14 cellular contexts compared by ENCODE assay signal in the genomic region with DNA sequence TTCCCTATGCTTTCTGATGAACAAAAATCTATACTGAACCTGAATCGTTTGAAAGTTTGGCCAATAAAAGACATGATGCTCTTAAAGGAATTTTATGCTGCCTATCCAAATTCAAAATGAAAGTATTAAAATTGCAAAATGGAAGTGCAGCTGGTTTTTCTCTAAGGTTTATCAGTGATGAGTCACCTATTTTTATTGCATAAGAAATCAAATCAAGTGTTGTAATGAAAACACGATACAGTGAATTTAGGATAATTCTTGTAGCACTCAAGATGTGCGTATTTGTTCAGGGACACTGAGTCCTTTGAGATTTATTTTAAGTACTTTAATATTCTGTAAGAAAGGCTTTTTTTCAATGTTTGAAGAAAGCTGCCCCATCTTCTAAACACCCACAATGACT.
"Had no signal": no experiment of that assay in that cellular context is flagged by ENCODE, and none has a peak within 500 bp of the region (broad histone marks: within the 10 kb centered on the region; RNA-seq: fewer than 3 reads in every experiment).

No MANE protein-coding gene starts in this region.

- H3K9me3 ChIP-seq: tibial nerve had no signal

- ATAC-seq: activated naive CD4-positive, alpha-beta T cell treated with anti-CD3 and anti-CD28 coated beads, Interleukin-2, amount 50 U/mL, for 72 hours; left lobe of liver had no signal

- H3K27me3 ChIP-seq: tibial nerve had no signal

- H3K27ac ChIP-seq: tibial nerve had no signal

- DNase-seq: activated CD4-positive, alpha-beta T cell treated with anti-CD3 and anti-CD28 coated beads, Interleukin-2, amount 50 U/mL, for 4 hours; activated gamma-delta T cell treated with Interleukin-2 at 50 U/mL for 16 hours; effector CD4-positive, alpha-beta T cell; foreskin melanocyte; mammary epithelial cell; midbrain; posterior cingulate gyrus; retina; stimulated activated CD4-positive, alpha-beta T cell treated with anti-CD3 and anti-CD28 coated beads, Interleukin-12 subunit alpha, Interleukin-12 subunit beta, amount 100 ng/mL, for 4 hours; stimulated activated CD4-positive, alpha-beta T cell treated with anti-CD3 and anti-CD28 coated beads, Interleukin-2, amount 100 ng/mL, for 24 hours; stimulated activated naive CD4-positive, alpha-beta T cell treated with Interleukin-2 at 50 U/mL for 16 hours had no signal

- H3K36me3 ChIP-seq: tibial nerve had no signal

- H3K4me3 ChIP-seq: tibial nerve had no signal

- H3K4me1 ChIP-seq: tibial nerve had no signal
